In the genomic region with DNA sequence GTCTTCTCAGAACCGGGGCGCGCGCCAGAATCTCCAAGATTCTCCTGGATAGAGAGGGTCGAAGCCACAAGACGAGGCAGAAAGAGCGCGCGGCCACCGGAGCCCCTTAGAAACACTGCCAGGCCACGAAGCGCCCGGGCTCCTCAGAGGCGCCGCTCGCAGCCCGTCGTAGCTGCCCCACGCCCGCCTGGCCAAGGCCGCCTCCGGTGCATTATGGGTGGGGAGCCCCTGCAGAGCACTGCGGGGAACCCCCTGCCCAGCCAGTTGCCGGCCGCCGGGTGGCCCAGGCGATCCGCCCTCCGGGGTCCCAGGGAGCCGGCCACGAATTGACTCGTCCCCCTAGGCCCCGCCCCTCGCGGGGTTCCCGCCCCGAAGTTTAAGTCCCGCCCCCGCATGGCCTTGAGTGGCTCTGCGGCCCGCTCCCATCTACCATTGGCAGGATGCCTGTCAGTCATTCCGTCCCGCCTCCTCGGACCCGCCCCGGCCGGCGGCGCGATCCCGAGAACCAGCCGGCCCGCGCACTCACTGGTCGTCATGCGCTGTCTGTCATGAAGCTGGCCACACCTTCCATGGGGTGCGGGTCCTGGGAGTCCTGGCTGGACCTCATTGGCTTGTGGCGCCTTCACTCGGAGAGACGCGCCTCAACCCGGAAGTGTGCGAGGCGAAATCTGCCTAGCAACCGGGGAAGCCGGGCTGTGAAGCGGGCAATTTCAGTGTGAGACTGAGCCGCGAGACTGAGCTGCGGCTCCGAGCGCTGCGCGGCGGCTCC, we compare ENCODE assay signal across 8 cellular contexts. TPM values are rescaled to one million over a fixed set of nuclear protein-coding genes. Genes with fewer than 3 reads are reported as not detected.
A peak's percentile ranks its signal among the peaks of the same experiment; 100 is the strongest.
DNase-seq lines count a peak whose midpoint lies in the region; ATAC-seq and TF ChIP-seq lines count a peak whose summit lies in the region.

No MANE protein-coding gene starts in this region.

- no peak for TF ChIP-seq CTCF in AG10803 (conservative IDR thresholded peaks at IDR 0.05; ENCODE audit: low read length)
- peak in 7 of 11 experiments; percentile 18 to 59 (median 48) for TF ChIP-seq CTCF in spleen (IDR thresholded peaks at IDR 0.05 in 8 of 11, conservative IDR thresholded peaks at IDR 0.05 in 3 of 11)

- peaks cover 47 to 87% (median 65%) of the 10 kb centered on the region in 6 donors for H3K4me1 ChIP-seq in spleen

- H3K27ac ChIP-seq in spleen, result peak overlapping the region; percentile 78 to 97 (median 95)

- no peaks in the 10 kb centered on the region for H3K27me3 ChIP-seq in spleen (replicated peaks in 1 of 7)

- H3K4me3 ChIP-seq in AG10803 (ENCODE audit: low read length) (peak overlapping the region; percentile 74), spleen (peak overlapping the region; percentile 41 to 89 (median 74))

- ATAC-seq in GM19025 (IDR thresholded peaks at IDR 0.05; ENCODE audit: low read depth, unreplicated experiment), result peak; percentile 94
- peak; percentile 91 for ATAC-seq in HG03280 (IDR thresholded peaks at IDR 0.05; ENCODE audit: unreplicated experiment)

- H3K36me3 ChIP-seq in spleen, result no peaks in the 10 kb centered on the region

- 0 to 1% (median 1%) methylated on average over 28 to 75 of the region's 75 CpGs for WGBS in spleen, 5 donors

- intact Hi-C loops in spleen (cut with DNase I; ENCODE audit: low total_unique reads), result no loop called here

- DNase-seq in AG10803 (ENCODE audit: low read depth) (peak; percentile 100), NCI-H345 (lab: John Stamatoyannopoulos, UW) (peak; percentile 98), inferior parietal cortex (ENCODE audit: extremely low spot score) (peak; percentile 99), spleen (peak; percentile 100)
- peak; percentile 98 to 99 (median 98) for DNase-seq in activated CD4-positive, CD25-positive, alpha-beta regulatory T cell (lab: John Stamatoyannopoulos, UW)
- peak; percentile 100 for DNase-seq in central memory CD4-positive, alpha-beta T cell

- peak in 1 of 3 donors; percentile 72 for TF ChIP-seq POLR2A in spleen (IDR thresholded peaks at IDR 0.05)

- no peaks in the 10 kb centered on the region for H3K9me3 ChIP-seq in spleen

RNA-seq across cellular contexts. Expression of a gene that starts 20.2 kb away (rescaled TPM):
- total RNA-seq in spleen, result 100 to 1,000 TPM in 3 of 7 donors, 10 to 100 TPM in 4; 54.0 to 122 (median 94.2) TPM
- polyA plus RNA-seq in spleen, result 10 to 100 TPM; 11.6 to 25.5 (median 12.6) TPM

Comparison
In these comparisons a context has a peak if more than half of its experiments do, and no peak if none do; other contexts are left out.
1. Peak in every context shown above with its lines: DNase-seq, ATAC-seq, H3K4me3 ChIP-seq and H3K27ac ChIP-seq.